ENCODE assay signal across 35 cellular contexts in genomic region chr4:14575919-14576318, GRCh38.
DNase-seq lines count a peak whose midpoint lies in the region; ATAC-seq, FAIRE-seq and TF ChIP-seq lines count a peak whose summit lies in the region.
"Had no signal": no experiment of that assay in that cellular context is flagged by ENCODE, and none has a peak within 500 bp of the region (broad histone marks: within the 10 kb centered on the region; RNA-seq: fewer than 3 reads in every experiment).

No MANE protein-coding gene starts in this region.

- RAD21 ChIA-PET in GM12878 (lab: Charles Lee; ENCODE audit: unreplicated experiment) = no interaction called here

- H3K27ac ChIP-seq in HepG2 (ENCODE audit: extremely low read length, insufficient read depth, low read length) (no peak overlapping the region), right lobe of liver (no peak overlapping the region), GM12878 (ENCODE audit: control insufficient read depth, insufficient read depth) (no peak overlapping the region), K562 (ENCODE audit: extremely low read depth, low read depth, low read length) (no peak overlapping the region), testis (no peak overlapping the region)
- H3K27ac ChIP-seq: 22Rv1; A549; BLaER1; BLaER1 treated with 17β-estradiol and CSF1 and Interleukin-3, amounts not matched to agents 10 nM and 100 nM; C4-2B had no signal

- H3K36me3 ChIP-seq in HepG2 (replicated peaks in 1 of 2; ENCODE audit: control insufficient read depth in 1 of 2, insufficient read depth in 2 of 2, low read length in 2 of 2) (no peaks in the 10 kb centered on the region), right lobe of liver (no peaks in the 10 kb centered on the region), GM12878 (ENCODE audit: control insufficient read depth in 2 of 2, insufficient read depth in 2 of 2, low read length in 1 of 2) (no peaks in the 10 kb centered on the region), K562 (ENCODE audit: control insufficient read depth, insufficient read depth, low read length) (no peaks in the 10 kb centered on the region), testis (ENCODE audit: low read depth, missing control alignments) (no peaks in the 10 kb centered on the region)
- H3K36me3 ChIP-seq: BE2C; BLaER1; BLaER1 treated with 17β-estradiol and CSF1 and Interleukin-3, amounts not matched to agents 10 nM and 100 nM had no signal

- no peaks in the 10 kb centered on the region for H4K20me1 ChIP-seq in HepG2 (ENCODE audit: insufficient read depth, low read length)
- H4K20me1 ChIP-seq in GM12878 (ENCODE audit: control insufficient read depth, insufficient read depth) = no peaks in the 10 kb centered on the region
- H4K20me1 ChIP-seq in K562 (replicated peaks; ENCODE audit: control insufficient read depth, insufficient read depth, low read length) = no peaks in the 10 kb centered on the region
- H4K20me1 ChIP-seq: BLaER1; BLaER1 treated with 17β-estradiol and CSF1 and Interleukin-3, amounts not matched to agents 10 nM and 100 nM had no signal

- H3K4me2 ChIP-seq in HepG2 (ENCODE audit: low read depth, low read length) (no peak overlapping the region), GM12878 (ENCODE audit: control insufficient read depth, insufficient read depth) (no peak overlapping the region), K562 (ENCODE audit: insufficient read depth, low read length) (no peak overlapping the region)
- H3K4me2 ChIP-seq: A549; BLaER1; BLaER1 treated with 17β-estradiol and CSF1 and Interleukin-3, amounts not matched to agents 10 nM and 100 nM had no signal

- no peak overlapping the region for H3K4me3 ChIP-seq in HepG2 (replicated peaks in 1 of 3; ENCODE audit: insufficient read depth in 1 of 3, low read depth in 2 of 3, low read length in 3 of 3)
- H3K4me3 ChIP-seq in right lobe of liver = no peak overlapping the region
- H3K4me3 ChIP-seq in GM12878 = no peak overlapping the region
- no peak overlapping the region for H3K4me3 ChIP-seq in K562
- no peak overlapping the region for H3K4me3 ChIP-seq in testis
- H3K4me3 ChIP-seq: A549; BLaER1; BLaER1 treated with 17β-estradiol and CSF1 and Interleukin-3, amounts not matched to agents 10 nM and 100 nM had no signal

- H3K9ac ChIP-seq in HepG2 (ENCODE audit: insufficient read depth, low read depth, low read length) = no peak overlapping the region
- no peak overlapping the region for H3K9ac ChIP-seq in GM12878 (ENCODE audit: control insufficient read depth, insufficient read depth, low read length)
- no peak overlapping the region for H3K9ac ChIP-seq in K562 (ENCODE audit: insufficient read depth in 1 of 2, low read depth in 2 of 2, low read length in 2 of 2)
- H3K9ac ChIP-seq: BLaER1; BLaER1 treated with 17β-estradiol and CSF1 and Interleukin-3, amounts not matched to agents 10 nM and 100 nM had no signal

- TF ChIP-seq CTCF in HepG2 (CRISPR knock-in tag; IDR thresholded peaks at IDR 0.05) = no peak
- TF ChIP-seq CTCF in right lobe of liver (IDR thresholded peaks at IDR 0.05) = no peak
- no peak for TF ChIP-seq CTCF in GM12878 (IDR thresholded peaks at IDR 0.05 in 2 of 3, conservative IDR thresholded peaks at IDR 0.05 in 1 of 3; ENCODE audit: control insufficient read depth in 2 of 3, extremely low read depth in 1 of 3, insufficient read depth in 1 of 3, low read depth in 3 of 3, low read length in 3 of 3)
- no peak for TF ChIP-seq CTCF in K562 (IDR thresholded peaks at IDR 0.05 in 2 of 3, conservative IDR thresholded peaks at IDR 0.05 in 1 of 3; ENCODE audit: insufficient read depth in 2 of 3, low read depth in 1 of 3, low read length in 3 of 3)
- no peak for TF ChIP-seq CTCF in testis (IDR thresholded peaks at IDR 0.05)

- H2AFZ ChIP-seq in HepG2 (ENCODE audit: low read length) (no peak overlapping the region), GM12878 (ENCODE audit: control insufficient read depth, low read depth, low read length) (no peak overlapping the region), K562 (ENCODE audit: low read depth, low read length) (no peak overlapping the region)

- no peak for TF ChIP-seq RAD21 in HepG2 (CRISPR knock-in tag; IDR thresholded peaks at IDR 0.05)
- no peak for TF ChIP-seq RAD21 in GM12878 (IDR thresholded peaks at IDR 0.05; ENCODE audit: insufficient read depth, low read depth, low read length)
- TF ChIP-seq RAD21 in K562 (CRISPR knock-in tag; conservative IDR thresholded peaks at IDR 0.05 in 1 of 2, IDR thresholded peaks at IDR 0.05 in 1 of 2) = no peak

- intact Hi-C loops in HepG2 (cut with micrococcal nuclease; ENCODE audit: unreplicated experiment) (no loop called here), right lobe of liver (cut with DNase I) (no loop called here), GM12878 (cut with micrococcal nuclease; ENCODE audit: unreplicated experiment) (no loop called here), K562 (cut with micrococcal nuclease) (no loop called here), testis (cut with DNase I; ENCODE audit: low total_unique reads) (no loop called here)

- no peaks in the 10 kb centered on the region for H3K27me3 ChIP-seq in HepG2 (ENCODE audit: control insufficient read depth in 1 of 2, insufficient read depth in 2 of 2, low read length in 2 of 2)
- H3K27me3 ChIP-seq in right lobe of liver = no peaks in the 10 kb centered on the region
- no peaks in the 10 kb centered on the region for H3K27me3 ChIP-seq in GM12878 (replicated peaks in 1 of 2; ENCODE audit: control insufficient read depth in 2 of 2, insufficient read depth in 2 of 2, low read length in 1 of 2)
- H3K27me3 ChIP-seq in K562 (ENCODE audit: control insufficient read depth in 2 of 2, insufficient read depth in 2 of 2, low read length in 2 of 2) = no peaks in the 10 kb centered on the region
- H3K27me3 ChIP-seq in testis = no peaks in the 10 kb centered on the region
- H3K27me3 ChIP-seq: BE2C; BLaER1; BLaER1 treated with 17β-estradiol and CSF1 and Interleukin-3, amounts not matched to agents 10 nM and 100 nM had no signal

- DNase-seq in HepG2 (ENCODE audit: low spot score) = no peak
- DNase-seq in right lobe of liver = no peak
- no peak for DNase-seq in GM12878 (ENCODE audit: low read depth, low spot score)
- DNase-seq in K562 (ENCODE audit: extremely low read depth in 1 of 4, low spot score in 3 of 4) = no peak
- peak; percentile 19 for DNase-seq in testis
- no peak for DNase-seq in SW480 (ENCODE audit: low spot score)
- DNase-seq: 8988T; ACHN; AML-193; BE2C; C1 segment of cervical spinal cord; Caco-2; Calu3; CD4-positive, alpha-beta memory T cell; CD4-positive, alpha-beta T cell; CD4-positive, CD25-positive, alpha-beta regulatory T cell; CD8-positive, alpha-beta memory T cell; CD8-positive, alpha-beta T cell; COR-L47; DMS 273 treated with DMSO at 0.1 percent for 48 hours; DMS153; DMS53; DMS79; DMS79 treated with DMSO at 0.1 percent for 48 hours; DND-41; EL had no signal

- in situ Hi-C loops in HepG2 (cut with HindIII; ENCODE audit: extremely low pct_ligation_motif_present, low pct_unique_long_range_greater_than_20kb) = no loop called here
- in situ Hi-C loops in GM12878 (cut with MboI) = no loop called here
- in situ Hi-C loops in K562 (cut with MboI) = no loop called here

- BruUV-seq in HepG2 (replicated peaks; lab: Mats Ljungman, UMichigan) = no TSS peak
- BruUV-seq in GM12878 (replicated peaks; lab: Mats Ljungman, UMichigan) = no TSS peak
- BruUV-seq in K562 (replicated peaks; lab: Mats Ljungman, UMichigan) = no TSS peak

- WGBS in HepG2 (ENCODE audit: low lambda C conversion rate) = 3% methylated on average over 2 of the region's 2 CpGs
- 53% methylated on average over 2 of the region's 2 CpGs for WGBS in right lobe of liver (ENCODE audit: insufficient coverage, low coverage, low lambda C conversion rate, missing lambda C conversion rate)
- WGBS in GM12878 (ENCODE audit: insufficient coverage, insufficient replicate concordance, low lambda C conversion rate, missing lambda C conversion rate) = 6% methylated on average over 2 of the region's 2 CpGs
- WGBS in K562 (ENCODE audit: insufficient coverage, low coverage, missing lambda C conversion rate) = 0% methylated on average over 2 of the region's 2 CpGs
- WGBS in testis, 2 donors = 64 to 84% methylated on average over 2 of the region's 2 CpGs

- ATAC-seq in HepG2 = no peak
- ATAC-seq in right lobe of liver = no peak
- ATAC-seq in GM12878 = no peak
- no peak for ATAC-seq in K562
- no peak for ATAC-seq in GM19035 (IDR thresholded peaks at IDR 0.05; ENCODE audit: unreplicated experiment)
- no peak for ATAC-seq in GM18519 (IDR thresholded peaks at IDR 0.05; ENCODE audit: low FRiP score, unreplicated experiment)
- ATAC-seq: A549; CD8-positive, alpha-beta T cell had no signal

- SMC1A ChIA-PET in GM12878 (lab: Charles Lee; ENCODE audit: uncharacterized antibody, unreplicated experiment) = no interaction called here

- H3K4me1 ChIP-seq in HepG2 (ENCODE audit: insufficient read depth, low read length) (no peaks in the 10 kb centered on the region), right lobe of liver (no peaks in the 10 kb centered on the region), GM12878 (ENCODE audit: control insufficient read depth, insufficient read depth, low read length) (no peaks in the 10 kb centered on the region), K562 (replicated peaks in 1 of 2; ENCODE audit: control insufficient read depth in 2 of 2, insufficient read depth in 2 of 2, low read length in 2 of 2) (no peaks in the 10 kb centered on the region), testis (no peaks in the 10 kb centered on the region)
- H3K4me1 ChIP-seq: A549; BE2C; BLaER1; BLaER1 treated with 17β-estradiol and CSF1 and Interleukin-3, amounts not matched to agents 10 nM and 100 nM; Caco-2 had no signal

- CTCF ChIA-PET in HepG2 (lab: Yijun Ruan, JAX; ENCODE audit: low intra/inter-chr PET ratio, low total read pairs) = no interaction called here
- CTCF ChIA-PET in GM12878 (lab: Yijun Ruan, JAX) = no interaction called here
- CTCF ChIA-PET in K562 (lab: Yijun Ruan, JAX; ENCODE audit: low intra/inter-chr PET ratio) = no interaction called here

- H3K9me3 ChIP-seq in HepG2 (ENCODE audit: low read length) = peaks cover 99% of the 10 kb centered on the region
- H3K9me3 ChIP-seq in right lobe of liver = no peaks in the 10 kb centered on the region
- no peaks in the 10 kb centered on the region for H3K9me3 ChIP-seq in GM12878 (replicated peaks; ENCODE audit: control insufficient read depth, insufficient read depth, low read length)
- H3K9me3 ChIP-seq in K562 (replicated peaks; ENCODE audit: control insufficient read depth, insufficient read depth, low read depth, low read length) = no peaks in the 10 kb centered on the region
- no peaks in the 10 kb centered on the region for H3K9me3 ChIP-seq in testis
- H3K9me3 ChIP-seq: A549, BE2C, BLaER1, Caco-2 had no signal

- H3K9me1 ChIP-seq in K562 (ENCODE audit: control insufficient read depth, insufficient read depth, low read length) = no peaks in the 10 kb centered on the region

- POLR2A ChIA-PET in HepG2 (lab: Yijun Ruan, JAX) = no interaction called here
- POLR2A ChIA-PET in GM12878 (lab: Charles Lee) = no interaction called here
- POLR2A ChIA-PET in K562 (lab: Yijun Ruan, JAX) = no interaction called here

- FAIRE-seq in HepG2 (lab: Jason Lieb, UNC) (no peak), GM12878 (lab: Jason Lieb, UNC) (no peak), K562 (lab: Jason Lieb, UNC) (no peak)
- FAIRE-seq: A204.1, A549, D721Med had no signal

- TF ChIP-seq POLR2A in HepG2 (IDR thresholded peaks at IDR 0.05; ENCODE audit: insufficient read depth in 1 of 2, low read depth in 2 of 2, low read length in 2 of 2) (no peak), right lobe of liver (IDR thresholded peaks at IDR 0.05) (no peak), GM12878 (IDR thresholded peaks at IDR 0.05; ENCODE audit: low read depth, low read length) (no peak), K562 (conservative IDR thresholded peaks at IDR 0.05) (no peak), testis (IDR thresholded peaks at IDR 0.05) (no peak)

- no peak for TF ChIP-seq EP300 in HepG2 (IDR thresholded peaks at IDR 0.05; ENCODE audit: low read depth in 2 of 2, low read length in 2 of 2)
- no peak for TF ChIP-seq EP300 in HepG2 (CRISPR knock-in tag; IDR thresholded peaks at IDR 0.05; ENCODE audit: borderline replicate concordance)
- TF ChIP-seq EP300 in GM12878 (IDR thresholded peaks at IDR 0.05; ENCODE audit: borderline replicate concordance in 1 of 2, control insufficient read depth in 1 of 2, low read depth in 2 of 2, low read length in 2 of 2) = no peak
- TF ChIP-seq EP300 in K562 (IDR thresholded peaks at IDR 0.05; ENCODE audit: low read length) = no peak

- H3K79me2 ChIP-seq in HepG2 (ENCODE audit: insufficient read depth, low read length) (no peaks in the 10 kb centered on the region), GM12878 (ENCODE audit: control insufficient read depth, insufficient read depth, low read length) (no peaks in the 10 kb centered on the region), K562 (ENCODE audit: control insufficient read depth, insufficient read depth, low read length) (no peaks in the 10 kb centered on the region)

Comparison
In these comparisons a context has a peak if more than half of its experiments do, and no peak if none do; other contexts are left out.
1. Of the 241 proteins assayed by ChIP-seq in both HepG2 and K562: peak only in HepG2: RAD51; only in K562: TFE3; in both: none; in neither: 238; mixed calls (peak in some experiments, not most) for 1.